ENCODE assay signal across 8 cellular contexts in genomic region chr17:72587773-72588511, GRCh38.
A peak's percentile ranks its signal among the peaks of the same experiment; 100 is the strongest.
DNase-seq lines count a peak whose midpoint lies in the region; ATAC-seq and TF ChIP-seq lines count a peak whose summit lies in the region.

No MANE protein-coding gene starts in this region.

- peaks cover 22% of the 10 kb centered on the region for H3K9me3 ChIP-seq in BLaER1
- no peaks in the 10 kb centered on the region for H3K9me3 ChIP-seq in HEK293 (ENCODE audit: control insufficient read depth, insufficient read depth, low read depth, low read length)

- no peak overlapping the region for H3K27ac ChIP-seq in BLaER1
- peak overlapping the region; percentile 38; the same call in 1 of the 2 replicates for H3K27ac ChIP-seq in HEK293 (ENCODE audit: extremely low read depth, low read depth, low read length)

- H3K4me1 ChIP-seq in BLaER1 (peaks cover 21% of the 10 kb centered on the region), HEK293 (ENCODE audit: control insufficient read depth, insufficient read depth, low read length) (peaks cover 8% of the 10 kb centered on the region; the same call in 1 of the 2 replicates)

- peak in 3 of 4 experiments; percentile 29 to 39 (median 38) for ATAC-seq in T-cell (replicated peaks in 1 of 4)
- no peak for ATAC-seq in GM21717 (IDR thresholded peaks at IDR 0.05; ENCODE audit: unreplicated experiment)
- ATAC-seq in GM21360 (IDR thresholded peaks at IDR 0.05; ENCODE audit: unreplicated experiment): no peak

- H3K9me3 Mint-ChIP-seq in T-cell: no peaks in the 10 kb centered on the region

- POLR2A ChIA-PET in HEK293 (lab: Yijun Ruan, JAX): interaction anchor here (0.9 to 1.4 kb wide), 2 partner anchors 11 to 31 kb away, joined by 3 to 6 read pairs; no protein-coding TSS in a partner anchor
- POLR2A ChIA-PET in T-cell (lab: Charles Lee): interaction anchor here in 1 of 2 donors (0.6 kb wide), 1 partner anchor 788 kb away, joined by 5 read pairs; no protein-coding TSS in a partner anchor

- no peak for TF ChIP-seq CTCF in HEK293 (tag by site-specific recombination; IDR thresholded peaks at IDR 0.05)

- peaks cover 16% of the 10 kb centered on the region; the same call in 1 of the 2 replicates for H4K20me1 ChIP-seq in BLaER1

- H3K27me3 Mint-ChIP-seq in T-cell: peaks cover 18 to 35% of the 10 kb centered on the region in 2 donors

- DNase-seq in T-cell (peak in 1 of 34 experiments; percentile 4), hepatic stellate cell (ENCODE audit: low spot score) (peak; percentile 65), NCI-H82 treated with DMSO at 0.1 percent for 48 hours (lab: John Stamatoyannopoulos, UW; ENCODE audit: unreplicated experiment) (no peak), foreskin melanocyte (no peak)

- no peak overlapping the region for H3K9ac ChIP-seq in BLaER1

- no peaks in the 10 kb centered on the region for H3K36me3 Mint-ChIP-seq in T-cell

- H3K36me3 ChIP-seq in BLaER1 (no peaks in the 10 kb centered on the region), HEK293 (ENCODE audit: control insufficient read depth in 2 of 2, insufficient read depth in 1 of 2, low read length in 2 of 2) (no peaks in the 10 kb centered on the region)

- H3K4me3 ChIP-seq in BLaER1 (no peak overlapping the region), HEK293 (ENCODE audit: low read depth, low read length) (no peak overlapping the region)

- peak overlapping the region; percentile 41 for H3K4me2 ChIP-seq in BLaER1

- peak overlapping the region; percentile 72 to 87 for H3K27ac Mint-ChIP-seq in T-cell

- peaks cover 28 to 50% (median 33%) of the 10 kb centered on the region in 3 donors for H3K4me1 Mint-ChIP-seq in T-cell

- peak overlapping the region; percentile 13 to 59 (median 18) for H3K4me3 Mint-ChIP-seq in T-cell

- H3K27me3 ChIP-seq in BLaER1: peaks cover 43% of the 10 kb centered on the region

- CTCF ChIA-PET in HEK293 (lab: Yijun Ruan, JAX) (interaction anchor here (0.5 to 5.3 kb wide), 11 partner anchors 13 to 1057 kb away, joined by 3 to 29 read pairs (median 3); no protein-coding TSS in a partner anchor), T-cell (lab: Charles Lee) (no interaction called here)

TF ChIP-seq in HEK293, 187 proteins besides CTCF, POLR2A, EP300 and RAD21:
- TF ChIP-seq ZNF114 (tag by site-specific recombination; IDR thresholded peaks at IDR 0.05): no peak
- TF ChIP-seq ZNF423 (tag by site-specific recombination; IDR thresholded peaks at IDR 0.05): no peak
- TF ChIP-seq KLF10 (tag by site-specific recombination; IDR thresholded peaks at IDR 0.05): no peak
- no peak for TF ChIP-seq HOXD13 (CRISPR knock-in tag; IDR thresholded peaks at IDR 0.05; ENCODE audit: borderline replicate concordance)
- no peak for TF ChIP-seq ZSCAN23 (tag by site-specific recombination; IDR thresholded peaks at IDR 0.05)
- TF ChIP-seq ZNF24 (tag by site-specific recombination; IDR thresholded peaks at IDR 0.05): no peak
- no peak for TF ChIP-seq ZNF501 (tag by site-specific recombination; IDR thresholded peaks at IDR 0.05)
- no peak for TF ChIP-seq ZNF473 (tag by site-specific recombination; IDR thresholded peaks at IDR 0.05)
- no peak for TF ChIP-seq ZFP37 (tag by site-specific recombination; IDR thresholded peaks at IDR 0.05)
- TF ChIP-seq ZNF302 (tag by site-specific recombination; IDR thresholded peaks at IDR 0.05; ENCODE audit: low read depth): no peak
- TF ChIP-seq EGR2 (tag by site-specific recombination; IDR thresholded peaks at IDR 0.05; ENCODE audit: low read depth): no peak
- TF ChIP-seq ZNF248 (tag by site-specific recombination; IDR thresholded peaks at IDR 0.05): no peak
- no peak for TF ChIP-seq ZNF621 (tag by site-specific recombination; IDR thresholded peaks at IDR 0.05)

Comparison
In these comparisons a context has a peak if more than half of its experiments do, and no peak if none do; other contexts are left out.
1. ATAC-seq: peak in T-cell (3 of 4); none in GM21717 (single experiment) and GM21360 (single experiment).